ENCODE assay signal across 16 cellular contexts in genomic region chr17:50097455-50097854, GRCh38. TPM values are rescaled to one million over a fixed set of nuclear protein-coding genes. Genes with fewer than 3 reads are reported as not detected.
DNase-seq lines count a peak whose midpoint lies in the region; ATAC-seq and TF ChIP-seq lines count a peak whose summit lies in the region.
"Had no signal": no experiment of that assay in that cellular context is flagged by ENCODE, and none has a peak within 500 bp of the region (broad histone marks: within the 10 kb centered on the region; RNA-seq: fewer than 3 reads in every experiment).

No MANE protein-coding gene starts in this region.

- H3K9me3 ChIP-seq in adipocyte (ENCODE audit: control insufficient read depth, low read length) (no peaks in the 10 kb centered on the region), esophagus muscularis mucosa (no peaks in the 10 kb centered on the region), gastrocnemius medialis (no peaks in the 10 kb centered on the region)
- H3K9me3 ChIP-seq: thoracic aorta had no signal

- intact Hi-C loops in esophagus muscularis mucosa (cut with DNase I) (no loop called here), gastrocnemius medialis (cut with DNase I; ENCODE audit: low total_unique reads) (loop anchor here (10.0 kb wide), 2 partner anchors 197 to 327 kb away; partner anchors contain the start of gene ACSF2), lower leg skin (cut with DNase I; ENCODE audit: low total_unique reads) (no loop called here)

- TF ChIP-seq CTCF in esophagus muscularis mucosa (IDR thresholded peaks at IDR 0.05) (no peak), gastrocnemius medialis (IDR thresholded peaks at IDR 0.05 in 4 of 5, conservative IDR thresholded peaks at IDR 0.05 in 1 of 5) (no peak), lower leg skin (IDR thresholded peaks at IDR 0.05) (no peak)

- no peak for DNase-seq in adipocyte (ENCODE audit: low read depth)
- DNase-seq in esophagus muscularis mucosa (ENCODE audit: extremely low spot score): no peak
- DNase-seq in gastrocnemius medialis: peak in 1 of 2 donors; percentile 40
- DNase-seq in lower leg skin (ENCODE audit: low spot score in 2 of 2): no peak
- no peak for DNase-seq in foreskin melanocyte
- DNase-seq: activated CD4-positive, alpha-beta T cell treated with anti-CD3 and anti-CD28 coated beads, Interleukin-2, amount 50 U/mL, for 1 hour; activated T-cell treated with anti-CD3 and anti-CD28 coated beads, Interleukin-2, amount 50 U/mL, for 24 hours; central memory CD4-positive, alpha-beta T cell; DMS53; NCI-H187 treated with DMSO at 0.1 percent for 48 hours; NCI-H526; nephron progenitor cell; OCI-M1; stimulated activated CD4-positive, alpha-beta T cell treated with anti-CD3 and anti-CD28 coated beads, Interleukin-2, amount 100 ng/mL, for 24 hours had no signal

- peak overlapping the region; percentile 93 for H3K9ac ChIP-seq in adipocyte (ENCODE audit: low read length)

- TF ChIP-seq POLR2A in esophagus muscularis mucosa (IDR thresholded peaks at IDR 0.05; ENCODE audit: low read depth): no peak
- TF ChIP-seq POLR2A in gastrocnemius medialis (IDR thresholded peaks at IDR 0.05): no peak
- no peak for TF ChIP-seq POLR2A in lower leg skin (IDR thresholded peaks at IDR 0.05)

- 75% methylated on average over 7 of the region's 7 CpGs for WGBS in esophagus muscularis mucosa
- whole genome bisulfite sequencing in lower leg skin, 2 donors: 68 to 79% methylated on average over 7 of the region's 7 CpGs

- ATAC-seq in gastrocnemius medialis (no peak), GM19328 (IDR thresholded peaks at IDR 0.05; ENCODE audit: unreplicated experiment) (no peak)

- H3K27me3 ChIP-seq in adipocyte (replicated peaks; ENCODE audit: control insufficient read depth, insufficient read depth, low read length) (no peaks in the 10 kb centered on the region), esophagus muscularis mucosa (no peaks in the 10 kb centered on the region), gastrocnemius medialis (no peaks in the 10 kb centered on the region)

- no peak for TF ChIP-seq EP300 in esophagus muscularis mucosa (IDR thresholded peaks at IDR 0.05)

- H3K27ac ChIP-seq in esophagus muscularis mucosa (replicated peaks in 1 of 4) (peak overlapping the region in 3 of 4 donors; percentile 88 to 92 (median 89)), gastrocnemius medialis (peak overlapping the region; percentile 96 to 99 (median 98))

- H3K4me3 ChIP-seq in adipocyte (ENCODE audit: low read length) (no peak overlapping the region), esophagus muscularis mucosa (no peak overlapping the region), gastrocnemius medialis (peak overlapping the region in 1 of 4 donors; percentile 97), lower leg skin (ENCODE audit: low read depth, poor library complexity, severe bottlenecking) (no peak overlapping the region)

- H3K4me1 ChIP-seq in adipocyte (ENCODE audit: control insufficient read depth, insufficient read depth, low read length) (peaks cover 66% of the 10 kb centered on the region), esophagus muscularis mucosa (peaks cover 60 to 81% (median 79%) of the 10 kb centered on the region in 4 donors), gastrocnemius medialis (peaks cover 68 to 72% of the 10 kb centered on the region in 2 donors)

- in situ Hi-C loops in gastrocnemius medialis (cut with MboI; ENCODE audit: low sequenced_read_pairs in 4 of 4): no loop called here

- peaks cover 19% of the 10 kb centered on the region for H3K36me3 ChIP-seq in adipocyte (ENCODE audit: control insufficient read depth, insufficient read depth, low read length, severe bottlenecking)
- peaks cover 16 to 44% (median 36%) of the 10 kb centered on the region in 4 donors for H3K36me3 ChIP-seq in esophagus muscularis mucosa
- H3K36me3 ChIP-seq in gastrocnemius medialis: no peaks in the 10 kb centered on the region

RNA-seq across cellular contexts. Expression of gene PDK2, which starts 2.3 kb away (rescaled TPM):
- total RNA-seq in esophagus muscularis mucosa (100 to 1,000 TPM in 1 of 4 donors, 10 to 100 TPM in 3; 31.6 to 118 (median 61.4) TPM), gastrocnemius medialis (100 to 1,000 TPM; 111 to 335 (median 124) TPM), lower leg skin (10 to 100 TPM; 35.6 to 86.6 (median 57.0) TPM)

RNA-seq across cellular contexts. Expression of gene SAMD14, which starts 32.5 kb away (rescaled TPM):
- total RNA-seq in esophagus muscularis mucosa (1 to 10 TPM in 3 of 4 donors, under 1 TPM in 1; 0.98 to 1.8 (median 1.5) TPM), gastrocnemius medialis (1 to 10 TPM in 1 of 4 donors, under 1 TPM in 2, not detected in 1; 0.04 to 3.8 (median 0.31) TPM), lower leg skin (under 1 TPM in 1 of 4 donors, not detected in 3; 0.39 TPM)

RNA-seq across cellular contexts. Expression of gene ITGA3, which starts 41.5 kb away (rescaled TPM):
- total RNA-seq in esophagus muscularis mucosa (10 to 100 TPM; 38.9 to 96.7 (median 58.6) TPM), gastrocnemius medialis (10 to 100 TPM in 3 of 4 donors, 1 to 10 TPM in 1; 5.1 to 25.9 (median 18.4) TPM), lower leg skin (100 to 1,000 TPM in 3 of 4 donors, 10 to 100 TPM in 1; 99.7 to 148 (median 121) TPM)

RNA-seq across cellular contexts. Expression of gene PPP1R9B, which starts 53.0 kb away (rescaled TPM):
- total RNA-seq in esophagus muscularis mucosa (10 to 100 TPM; 20.2 to 46.3 (median 37.5) TPM), gastrocnemius medialis (10 to 100 TPM in 2 of 4 donors, 1 to 10 TPM in 2; 4.7 to 18.8 (median 11.0) TPM), lower leg skin (10 to 100 TPM; 20.7 to 31.9 (median 29.5) TPM)
